In genomic region chr2:233314180-233314579, GRCh38 we compare ENCODE assay signal across 2 cellular contexts.
A peak's percentile ranks its signal among the peaks of the same experiment; 100 is the strongest.
TF ChIP-seq lines count a peak whose summit lies in the region.

No MANE protein-coding gene starts in this region.

TF ChIP-seq in GM23338, 12 proteins besides CTCF, POLR2A, EP300 and RAD21:
- TF ChIP-seq NANOG (IDR thresholded peaks at IDR 0.05; ENCODE audit: borderline replicate concordance) (no peak), STAT1 (IDR thresholded peaks at IDR 0.05; ENCODE audit: unreplicated experiment) (no peak), EZH2 (IDR thresholded peaks at IDR 0.05; ENCODE audit: low read depth, unreplicated experiment) (no peak), POLR2AphosphoS5 (IDR thresholded peaks at IDR 0.05; ENCODE audit: low read depth) (no peak), CREB1 (CRISPR knock-in tag; IDR thresholded peaks at IDR 0.05; ENCODE audit: low read depth) (no peak), ZNF331 (CRISPR knock-in tag; IDR thresholded peaks at IDR 0.05; ENCODE audit: low read depth) (no peak), ZNF114 (CRISPR knock-in tag; IDR thresholded peaks at IDR 0.05) (no peak), JUNB (IDR thresholded peaks at IDR 0.05; ENCODE audit: unreplicated experiment) (no peak), REST (IDR thresholded peaks at IDR 0.05; ENCODE audit: unreplicated experiment) (no peak), EZH2phosphoT487 (IDR thresholded peaks at IDR 0.05; ENCODE audit: unreplicated experiment) (no peak), ZNF462 (CRISPR knock-in tag; IDR thresholded peaks at IDR 0.05) (no peak)
- TF ChIP-seq, protein P1, sequence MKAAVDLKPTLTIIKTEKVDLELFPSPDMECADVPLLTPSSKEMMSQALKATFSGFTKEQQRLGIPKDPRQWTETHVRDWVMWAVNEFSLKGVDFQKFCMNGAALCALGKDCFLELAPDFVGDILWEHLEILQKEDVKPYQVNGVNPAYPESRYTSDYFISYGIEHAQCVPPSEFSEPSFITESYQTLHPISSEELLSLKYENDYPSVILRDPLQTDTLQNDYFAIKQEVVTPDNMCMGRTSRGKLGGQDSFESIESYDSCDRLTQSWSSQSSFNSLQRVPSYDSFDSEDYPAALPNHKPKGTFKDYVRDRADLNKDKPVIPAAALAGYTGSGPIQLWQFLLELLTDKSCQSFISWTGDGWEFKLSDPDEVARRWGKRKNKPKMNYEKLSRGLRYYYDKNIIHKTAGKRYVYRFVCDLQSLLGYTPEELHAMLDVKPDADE (IDR thresholded peaks at IDR 0.05): no peak

TF ChIP-seq in HepG2, 621 proteins besides CTCF, POLR2A, EP300 and RAD21:
- TF ChIP-seq ZNF800 (CRISPR knock-in tag; IDR thresholded peaks at IDR 0.05) (no peak), STAG1 (CRISPR knock-in tag; IDR thresholded peaks at IDR 0.05) (peak; percentile 36)
TF ChIP-seq in HepG2: peak in this region for 1.
